In the genomic region with DNA sequence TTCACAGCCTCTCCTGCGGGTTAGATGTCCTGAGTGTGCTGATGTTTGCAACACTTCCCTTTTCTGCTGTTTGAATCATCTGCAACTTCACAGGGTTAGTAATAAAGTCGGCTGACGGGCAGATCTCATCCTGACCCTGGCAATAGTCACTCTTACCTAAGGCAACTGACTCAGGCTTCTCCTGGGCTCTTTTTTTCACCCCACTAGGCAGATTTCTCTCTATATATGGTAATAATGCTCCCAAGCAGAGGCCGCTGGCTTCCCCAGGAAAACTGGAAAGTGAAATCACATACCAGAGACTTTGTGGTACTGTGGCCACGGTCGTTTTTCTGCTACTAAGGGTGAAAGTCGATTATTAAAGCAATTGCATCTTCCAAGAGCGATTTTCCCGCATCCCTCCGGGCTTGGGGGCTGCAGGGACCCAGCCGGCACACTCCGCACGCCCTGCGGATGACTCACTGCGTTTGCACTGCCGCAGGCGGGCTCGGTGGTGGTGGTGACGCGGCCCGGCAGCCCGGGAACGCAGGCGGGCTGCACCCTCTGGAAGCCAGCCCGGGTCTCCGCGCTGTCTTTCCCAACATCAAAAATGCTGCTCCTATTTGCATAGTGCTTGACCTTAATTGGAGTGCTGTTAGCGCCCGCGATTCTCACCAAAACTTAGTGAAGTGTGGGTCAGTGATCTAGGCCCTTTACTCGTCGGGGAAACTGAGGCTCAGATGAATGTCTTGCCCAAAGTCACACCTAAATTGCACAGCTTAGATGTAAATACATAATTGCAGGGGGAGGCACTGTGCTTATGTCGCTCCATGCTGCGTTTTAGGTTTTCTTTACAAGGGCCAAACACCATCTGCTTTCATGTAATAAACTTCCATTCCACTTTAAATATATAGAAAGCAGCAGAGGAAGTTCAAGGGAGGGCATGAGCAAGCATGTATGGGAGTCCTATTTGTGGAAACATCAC, we compare ENCODE assay signal across 8 cellular contexts. TPM values are rescaled to one million over a fixed set of nuclear protein-coding genes. Genes with fewer than 3 reads are reported as not detected.
A peak's percentile ranks its signal among the peaks of the same experiment; 100 is the strongest.
DNase-seq lines count a peak whose midpoint lies in the region; ATAC-seq, FAIRE-seq and TF ChIP-seq lines count a peak whose summit lies in the region.

No MANE protein-coding gene starts in this region.

- no peaks in the 10 kb centered on the region for H3K27me3 ChIP-seq in upper lobe of right lung

- H3K36me3 ChIP-seq in upper lobe of right lung: no peaks in the 10 kb centered on the region

- no peaks in the 10 kb centered on the region for H3K36me3 Mint-ChIP-seq in activated T-helper 1 cell treated with anti-CD3 and anti-CD28 coated beads, Interleukin-12 subunit alpha, Interleukin-12 subunit beta, Interleukin-2, Interleukin-4 antibody, amounts not matched to agents 30 ng/mL and 10 ng/mL and 1 ng/mL, durations not matched to agents 14 hours and 24 hours and 36 hours (ENCODE audit: low read depth)
- no peaks in the 10 kb centered on the region for H3K36me3 Mint-ChIP-seq in natural killer cell treated with Interleukin-12 subunit alpha and Interleukin-12 subunit beta and Interleukin-15 and Interleukin-18, amount 100 ng/mL, for 72 hours

- H3K27ac ChIP-seq in upper lobe of right lung: peak overlapping the region; percentile 82

- intact Hi-C loops in activated T-helper 1 cell treated with anti-CD3 and anti-CD28 coated beads, Interleukin-12 subunit alpha, Interleukin-12 subunit beta, Interleukin-2, Interleukin-4 antibody, amounts not matched to agents 30 ng/mL and 10 ng/mL and 1 ng/mL, durations not matched to agents 14 hours and 24 hours and 36 hours (cut with micrococcal nuclease): loop anchor here (5.0 kb wide), 1 partner anchor 558 kb away; a partner anchor contains a TSS
- intact Hi-C loops in upper lobe of right lung (cut with DNase I): loop anchor here (5.0 kb wide), 1 partner anchor 208 kb away; no protein-coding TSS in a partner anchor

- peak overlapping the region; percentile 32 for H3K4me3 Mint-ChIP-seq in activated T-helper 1 cell treated with anti-CD3 and anti-CD28 coated beads, Interleukin-12 subunit alpha, Interleukin-12 subunit beta, Interleukin-2, Interleukin-4 antibody, amounts not matched to agents 30 ng/mL and 10 ng/mL and 1 ng/mL, durations not matched to agents 14 hours and 24 hours and 36 hours
- peak overlapping the region; percentile 78 for H3K4me3 Mint-ChIP-seq in natural killer cell treated with Interleukin-12 subunit alpha and Interleukin-12 subunit beta and Interleukin-15 and Interleukin-18, amount 100 ng/mL, for 72 hours

- no peaks in the 10 kb centered on the region for H3K9me3 Mint-ChIP-seq in activated T-helper 1 cell treated with anti-CD3 and anti-CD28 coated beads, Interleukin-12 subunit alpha, Interleukin-12 subunit beta, Interleukin-2, Interleukin-4 antibody, amounts not matched to agents 30 ng/mL and 10 ng/mL and 1 ng/mL, durations not matched to agents 14 hours and 24 hours and 36 hours
- no peaks in the 10 kb centered on the region for H3K9me3 Mint-ChIP-seq in natural killer cell treated with Interleukin-12 subunit alpha and Interleukin-12 subunit beta and Interleukin-15 and Interleukin-18, amount 100 ng/mL, for 72 hours

- peaks cover 15% of the 10 kb centered on the region for H3K27me3 Mint-ChIP-seq in activated T-helper 1 cell treated with anti-CD3 and anti-CD28 coated beads, Interleukin-12 subunit alpha, Interleukin-12 subunit beta, Interleukin-2, Interleukin-4 antibody, amounts not matched to agents 30 ng/mL and 10 ng/mL and 1 ng/mL, durations not matched to agents 14 hours and 24 hours and 36 hours (ENCODE audit: insufficient read depth)
- H3K27me3 Mint-ChIP-seq in natural killer cell treated with Interleukin-12 subunit alpha and Interleukin-12 subunit beta and Interleukin-15 and Interleukin-18, amount 100 ng/mL, for 72 hours: no peaks in the 10 kb centered on the region

- TF ChIP-seq POLR2A in GM12892 (IDR thresholded peaks at IDR 0.05; ENCODE audit: low read depth, low read length): no peak

- TF ChIP-seq CTCF in upper lobe of right lung (IDR thresholded peaks at IDR 0.05): no peak

- peak; percentile 27 for FAIRE-seq in GM12892 (lab: Jason Lieb, UNC)

- peaks cover 21% of the 10 kb centered on the region for H3K4me1 ChIP-seq in upper lobe of right lung

- peaks cover 24% of the 10 kb centered on the region for H3K4me1 Mint-ChIP-seq in activated T-helper 1 cell treated with anti-CD3 and anti-CD28 coated beads, Interleukin-12 subunit alpha, Interleukin-12 subunit beta, Interleukin-2, Interleukin-4 antibody, amounts not matched to agents 30 ng/mL and 10 ng/mL and 1 ng/mL, durations not matched to agents 14 hours and 24 hours and 36 hours (ENCODE audit: low read depth)
- H3K4me1 Mint-ChIP-seq in natural killer cell treated with Interleukin-12 subunit alpha and Interleukin-12 subunit beta and Interleukin-15 and Interleukin-18, amount 100 ng/mL, for 72 hours (ENCODE audit: low read depth in 2 of 2): peaks cover 32 to 38% of the 10 kb centered on the region in 2 donors

- H3K9me3 ChIP-seq in upper lobe of right lung: no peaks in the 10 kb centered on the region

- H3K4me3 ChIP-seq in upper lobe of right lung: peak overlapping the region; percentile 53

- no peak overlapping the region for H3K27ac Mint-ChIP-seq in activated T-helper 1 cell treated with anti-CD3 and anti-CD28 coated beads, Interleukin-12 subunit alpha, Interleukin-12 subunit beta, Interleukin-2, Interleukin-4 antibody, amounts not matched to agents 30 ng/mL and 10 ng/mL and 1 ng/mL, durations not matched to agents 14 hours and 24 hours and 36 hours
- peak overlapping the region; percentile 46 to 70 for H3K27ac Mint-ChIP-seq in natural killer cell treated with Interleukin-12 subunit alpha and Interleukin-12 subunit beta and Interleukin-15 and Interleukin-18, amount 100 ng/mL, for 72 hours

- ATAC-seq in HG02885 (IDR thresholded peaks at IDR 0.05; ENCODE audit: poor library complexity, unreplicated experiment) (peak; percentile 76), upper lobe of right lung (peak; percentile 95)
- ATAC-seq in natural killer cell treated with Interleukin-12 subunit alpha and Interleukin-12 subunit beta and Interleukin-15 and Interleukin-18, amount 100 ng/mL, for 72 hours: peak; percentile 90

- no peak for DNase-seq in GM12892 (ENCODE audit: insufficient read length)
- DNase-seq in NOMO-1 treated with DMSO at 0.1 percent for 48 hours (lab: John Stamatoyannopoulos, UW; ENCODE audit: unreplicated experiment): peak; percentile 91
- no peak for DNase-seq in activated T-helper 1 cell treated with anti-CD3 and anti-CD28 coated beads, Interleukin-12 subunit alpha, Interleukin-12 subunit beta, Interleukin-2, Interleukin-4 antibody, amounts not matched to agents 30 ng/mL and 10 ng/mL and 1 ng/mL, durations not matched to agents 14 hours and 24 hours and 36 hours (ENCODE audit: low spot score)
- DNase-seq in fibroblast of the conjunctiva (ENCODE audit: low read depth): peak; percentile 91
- DNase-seq in natural killer cell treated with Interleukin-12 subunit alpha and Interleukin-12 subunit beta and Interleukin-15 and Interleukin-18, amount 100 ng/mL, for 72 hours (ENCODE audit: low spot score): peak; percentile 64
- peak; percentile 92 for DNase-seq in upper lobe of right lung
- no peak for DNase-seq in NCI-H345 treated with DMSO at 0.1 percent for 48 hours (lab: John Stamatoyannopoulos, UW; ENCODE audit: unreplicated experiment)

RNA-seq across cellular contexts. Expression of a gene that starts 47.6 kb away (rescaled TPM):
- 39.2 TPM for polyA plus RNA-seq in GM12892 (2012; ENCODE audit: missing spikeins)
- total RNA-seq in activated T-helper 1 cell treated with anti-CD3 and anti-CD28 coated beads, Interleukin-12 subunit alpha, Interleukin-12 subunit beta, Interleukin-2, Interleukin-4 antibody, amounts not matched to agents 30 ng/mL and 10 ng/mL and 1 ng/mL, durations not matched to agents 14 hours and 24 hours and 36 hours: 51.4 and 61.4 TPM in 2 replicates
- 100 to 1,000 TPM; 101 to 119 TPM for total RNA-seq in natural killer cell treated with Interleukin-12 subunit alpha and Interleukin-12 subunit beta and Interleukin-15 and Interleukin-18, amount 100 ng/mL, for 72 hours
- total RNA-seq in upper lobe of right lung: 517 TPM

Comparison
In these comparisons a context has a peak if more than half of its experiments do, and no peak if none do; other contexts are left out.
1. DNase-seq: peak in NOMO-1 treated with DMSO at 0.1 percent for 48 hours (single experiment), fibroblast of the conjunctiva (single experiment), natural killer cell treated with Interleukin-12 subunit alpha and Interleukin-12 subunit beta and Interleukin-15 and Interleukin-18, amount 100 ng/mL, for 72 hours (single experiment) and upper lobe of right lung (single experiment); none in GM12892 (single experiment), activated T-helper 1 cell treated with anti-CD3 and anti-CD28 coated beads, Interleukin-12 subunit alpha, Interleukin-12 subunit beta, Interleukin-2, Interleukin-4 antibody, amounts not matched to agents 30 ng/mL and 10 ng/mL and 1 ng/mL, durations not matched to agents 14 hours and 24 hours and 36 hours (single experiment) and NCI-H345 treated with DMSO at 0.1 percent for 48 hours (single experiment).
2. Peak in every context shown above with its lines, with median percentiles within 50 percentile points of each other: ATAC-seq.